In the genomic region with DNA sequence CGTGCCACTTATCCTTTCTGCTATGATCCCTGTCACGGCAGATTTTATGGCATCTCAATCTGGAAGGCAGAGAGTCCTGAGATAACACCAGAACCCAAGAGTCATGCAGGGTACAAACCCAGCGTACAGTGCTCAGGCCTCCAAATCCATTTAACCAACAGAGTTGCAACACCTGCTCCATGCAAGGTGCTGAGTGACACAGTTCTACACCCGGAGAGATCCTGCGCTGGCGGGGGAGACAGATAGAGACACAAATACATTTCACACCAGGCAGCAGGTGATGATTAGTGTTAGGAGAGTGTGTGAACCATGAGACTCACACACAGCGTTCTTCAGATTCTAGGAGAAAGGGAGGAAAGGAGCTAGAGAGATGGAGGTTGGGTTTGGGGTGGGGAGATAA, we compare ENCODE assay signal across 22 cellular contexts.
DNase-seq lines count a peak whose midpoint lies in the region; ATAC-seq and TF ChIP-seq lines count a peak whose summit lies in the region.
"Had no signal": no experiment of that assay in that cellular context is flagged by ENCODE, and none has a peak within 500 bp of the region (broad histone marks: within the 10 kb centered on the region; RNA-seq: fewer than 3 reads in every experiment).

No MANE protein-coding gene starts in this region.

- ATAC-seq in activated naive CD8-positive, alpha-beta T cell treated with anti-CD3 and anti-CD28 coated beads, Interleukin-2, amount 50 U/mL, for 24 hours: no peak
- no peak for ATAC-seq in HG03521 (IDR thresholded peaks at IDR 0.05; ENCODE audit: unreplicated experiment)
- ATAC-seq: activated T-cell treated with anti-CD3 and anti-CD28 coated beads, Interleukin-2, amount 50 U/mL, for 4 hours; HCT116 had no signal

- no peaks in the 10 kb centered on the region for H3K4me1 Mint-ChIP-seq in activated naive CD8-positive, alpha-beta T cell (ENCODE audit: low read depth)
- H3K4me1 Mint-ChIP-seq in activated naive CD8-positive, alpha-beta T cell treated with anti-CD3 and anti-CD28 coated beads, Interleukin-2, amount 50 U/mL, for 24 hours: no peaks in the 10 kb centered on the region

- intact Hi-C loops in head of caudate nucleus (cut with DNase I): no loop called here

- TF ChIP-seq CTCF in WI38 (IDR thresholded peaks at IDR 0.05; ENCODE audit: low read depth, low read length): no peak

- peak overlapping the region; percentile 97; the same call in 1 of the 2 replicates for H3K4me3 ChIP-seq in WI38 (ENCODE audit: low read depth, low read length)
- H3K4me3 ChIP-seq: prostate gland, testis, uterus had no signal

- peaks cover 11% of the 10 kb centered on the region for H3K27me3 Mint-ChIP-seq in activated naive CD8-positive, alpha-beta T cell
- peaks cover 28% of the 10 kb centered on the region for H3K27me3 Mint-ChIP-seq in activated naive CD8-positive, alpha-beta T cell treated with anti-CD3 and anti-CD28 coated beads, Interleukin-2, amount 50 U/mL, for 24 hours

- no peak overlapping the region for H3K27ac Mint-ChIP-seq in activated naive CD8-positive, alpha-beta T cell
- H3K27ac Mint-ChIP-seq in activated naive CD8-positive, alpha-beta T cell treated with anti-CD3 and anti-CD28 coated beads, Interleukin-2, amount 50 U/mL, for 24 hours: no peak overlapping the region
- H3K27ac Mint-ChIP-seq: T-helper 1 cell treated with Interleukin-12 subunit alpha and Interleukin-12 subunit beta and Interleukin-4 antibody, amounts not matched to agents 30 μg/mL and 1 μg/mL, for 36 hours had no signal

- H3K4me3 Mint-ChIP-seq in activated naive CD8-positive, alpha-beta T cell: peak overlapping the region; percentile 3
- H3K4me3 Mint-ChIP-seq in activated naive CD8-positive, alpha-beta T cell treated with anti-CD3 and anti-CD28 coated beads, Interleukin-2, amount 50 U/mL, for 24 hours: no peak overlapping the region
- H3K4me3 Mint-ChIP-seq: activated T-cell treated with anti-CD3 and anti-CD28 coated beads, Interleukin-2, amount 50 U/mL, for 4 hours; T-helper 1 cell treated with Interleukin-12 subunit alpha and Interleukin-12 subunit beta and Interleukin-4 antibody, amounts not matched to agents 30 μg/mL and 1 μg/mL, for 36 hours had no signal

- H3K9me3 Mint-ChIP-seq in activated naive CD8-positive, alpha-beta T cell (ENCODE audit: low read depth): no peaks in the 10 kb centered on the region
- H3K9me3 Mint-ChIP-seq in activated naive CD8-positive, alpha-beta T cell treated with anti-CD3 and anti-CD28 coated beads, Interleukin-2, amount 50 U/mL, for 24 hours: no peaks in the 10 kb centered on the region
- H3K9me3 Mint-ChIP-seq: activated T-cell treated with anti-CD3 and anti-CD28 coated beads, Interleukin-2, amount 50 U/mL, for 4 hours; T-helper 1 cell treated with Interleukin-12 subunit alpha and Interleukin-12 subunit beta and Interleukin-4 antibody, amounts not matched to agents 30 μg/mL and 1 μg/mL, for 36 hours had no signal

- no peak for DNase-seq in activated naive CD8-positive, alpha-beta T cell treated with anti-CD3 and anti-CD28 coated beads, Interleukin-2, amount 50 U/mL, for 24 hours
- DNase-seq in head of caudate nucleus (peak in 39 of 42 donors; percentile 22 to 90 (median 62)), putamen (ENCODE audit: low spot score) (peak; percentile 57), DMS 273 treated with DMSO at 0.1 percent for 48 hours (lab: John Stamatoyannopoulos, UW) (no peak)
- no peak for DNase-seq in activated CD8-positive, alpha-beta memory T cell treated with anti-CD3 and anti-CD28 coated beads, Interleukin-2, amount 50 U/mL, for 48 hours
- DNase-seq: activated CD4-positive, alpha-beta T cell treated with anti-CD3 and anti-CD28 coated beads for 48 hours; activated gamma-delta T cell treated with Interleukin-2 at 50 U/mL for 16 hours; activated T-cell treated with anti-CD3 and anti-CD28 coated beads, Interleukin-2, amount 50 U/mL, for 4 hours; kidney glomerular epithelial cell; MV-4-11; NCI-H1436 treated with DMSO at 0.1 percent for 48 hours; NCI-H2107; NCI-H774; stimulated activated naive CD4-positive, alpha-beta T cell treated with Interleukin-2 at 50 U/mL for 16 hours; testis; uterus had no signal

- peaks cover 3% of the 10 kb centered on the region for H3K36me3 Mint-ChIP-seq in activated naive CD8-positive, alpha-beta T cell
- H3K36me3 Mint-ChIP-seq in activated naive CD8-positive, alpha-beta T cell treated with anti-CD3 and anti-CD28 coated beads, Interleukin-2, amount 50 U/mL, for 24 hours (ENCODE audit: low read depth): no peaks in the 10 kb centered on the region

Comparison
In these comparisons a context has a peak if more than half of its experiments do, and no peak if none do; other contexts are left out.
1. DNase-seq: peak in head of caudate nucleus (39 of 42) and putamen (single experiment); none in activated naive CD8-positive, alpha-beta T cell treated with anti-CD3 and anti-CD28 coated beads, Interleukin-2, amount 50 U/mL, for 24 hours (single experiment), DMS 273 treated with DMSO at 0.1 percent for 48 hours (single experiment) and activated CD8-positive, alpha-beta memory T cell treated with anti-CD3 and anti-CD28 coated beads, Interleukin-2, amount 50 U/mL, for 48 hours (single experiment).